ENCODE assay signal across 33 cellular contexts in genomic region chr1:152640351-152640750, GRCh38. TPM values are rescaled to one million over a fixed set of nuclear protein-coding genes. Genes with fewer than 3 reads are reported as not detected.
"Had no signal": no experiment of that assay in that cellular context is flagged by ENCODE, and none has a peak within 500 bp of the region (broad histone marks: within the 10 kb centered on the region; RNA-seq: fewer than 3 reads in every experiment).

No MANE protein-coding gene starts in this region.

- H3K9ac ChIP-seq: neural progenitor cell, parathyroid adenoma had no signal

- H3K4me2 ChIP-seq: neural progenitor cell had no signal

- H3K4me1 ChIP-seq: neural progenitor cell, parathyroid adenoma, psoas muscle, right lobe of liver, sigmoid colon, stomach, thyroid gland, tibial nerve, upper lobe of left lung, vagina had no signal

- H3K27me3 ChIP-seq: neural progenitor cell, ovary, right lobe of liver, sigmoid colon, thyroid gland, tibial nerve, upper lobe of left lung, vagina had no signal

- H3K79me2 ChIP-seq: parathyroid adenoma had no signal

- DNase-seq: natural killer cell; occipital lobe; ovary; posterior cingulate gyrus; psoas muscle; right cardiac atrium; right lobe of liver; sigmoid colon; small intestine; stimulated activated CD4-positive, alpha-beta T cell treated with anti-CD3 and anti-CD28 coated beads, Interleukin-15, amount 100 ng/mL, for 24 hours; stimulated activated CD4-positive, alpha-beta T cell treated with anti-CD3 and anti-CD28 coated beads, Interleukin-2, amount 100 ng/mL, for 24 hours; stimulated activated CD4-positive, alpha-beta T cell treated with anti-CD3 and anti-CD28 coated beads, Interleukin-2, amount 100 ng/mL, for 48 hours; stimulated activated CD4-positive, alpha-beta T cell treated with anti-CD3 and anti-CD28 coated beads, Interleukin-4, amount 100 ng/mL, for 24 hours; stimulated activated naive B cell treated with anti-CD40 and anti-IgM and Interleukin-4, amounts not matched to agents 10 μg/mL and 1 μg/mL and 100 μg/mL, for 72 hours; stimulated activated naive CD4-positive, alpha-beta T cell treated with Interleukin-2 at 50 U/mL for 16 hours; stomach; thyroid gland; trophoblast cell; upper lobe of left lung had no signal

- H3K9me3 ChIP-seq: ovary, psoas muscle, right lobe of liver, thoracic aorta, thyroid gland, vagina had no signal

- H2AFZ ChIP-seq: neural progenitor cell, parathyroid adenoma had no signal

- FAIRE-seq: small intestine, urothelium cell line had no signal

- H3K4me3 ChIP-seq: neural progenitor cell, ovary, psoas muscle, right lobe of liver, sigmoid colon, stomach, thoracic aorta, thyroid gland, tibial nerve, upper lobe of left lung, vagina had no signal

- H3K36me3 ChIP-seq: neural progenitor cell, ovary, right lobe of liver, sigmoid colon, stomach, thoracic aorta, thyroid gland, tibial nerve, upper lobe of left lung, vagina had no signal

- H3K27ac ChIP-seq: neural progenitor cell, ovary, parathyroid adenoma, psoas muscle, right lobe of liver, sigmoid colon, stomach, thoracic aorta, thyroid gland, tibial nerve, upper lobe of left lung, vagina had no signal

RNA-seq across cellular contexts. Expression of gene LCE3A, which starts 17.4 kb away (rescaled TPM):
- total RNA-seq: natural killer cell, occipital lobe, osteoblast, ovary, progenitor cell of endocrine pancreas, psoas muscle, renal cortical epithelial cell, right cardiac atrium, right lobe of liver, sigmoid colon, skeletal muscle tissue, stomach, subcutaneous adipose tissue, temporal lobe, thoracic aorta, thyroid gland, tibial nerve, upper lobe of left lung, ureter, vagina had no signal
- polyA plus RNA-seq: neural cell, ovary, psoas muscle, right cardiac atrium, sigmoid colon, small intestine, stomach had no signal

RNA-seq across cellular contexts. Expression of gene LCE2D, which starts 22.8 kb away (rescaled TPM):
- total RNA-seq: natural killer cell, occipital lobe, osteoblast, ovary, progenitor cell of endocrine pancreas, psoas muscle, renal cortical epithelial cell, right cardiac atrium, right lobe of liver, sigmoid colon, skeletal muscle tissue, stomach, subcutaneous adipose tissue, temporal lobe, thoracic aorta, thyroid gland, tibial nerve, upper lobe of left lung, ureter, vagina had no signal
- polyA plus RNA-seq: neural cell, ovary, psoas muscle, right cardiac atrium, sigmoid colon, small intestine, stomach had no signal

RNA-seq across cellular contexts. Expression of gene LCE3B, which starts 26.7 kb away (rescaled TPM):
- total RNA-seq: natural killer cell, occipital lobe, osteoblast, ovary, progenitor cell of endocrine pancreas, psoas muscle, renal cortical epithelial cell, right cardiac atrium, right lobe of liver, sigmoid colon, skeletal muscle tissue, stomach, subcutaneous adipose tissue, temporal lobe, thoracic aorta, thyroid gland, tibial nerve, upper lobe of left lung, ureter, vagina had no signal
- polyA plus RNA-seq: neural cell, ovary, psoas muscle, right cardiac atrium, sigmoid colon, small intestine, stomach had no signal

RNA-seq across cellular contexts. Expression of gene LCE2C, which starts 34.7 kb away (rescaled TPM):
- total RNA-seq: natural killer cell, occipital lobe, osteoblast, ovary, progenitor cell of endocrine pancreas, psoas muscle, renal cortical epithelial cell, right cardiac atrium, right lobe of liver, sigmoid colon, skeletal muscle tissue, stomach, subcutaneous adipose tissue, temporal lobe, tibial nerve, upper lobe of left lung, ureter, vagina had no signal
- polyA plus RNA-seq: neural cell, ovary, psoas muscle, right cardiac atrium, sigmoid colon, small intestine, stomach had no signal

RNA-seq across cellular contexts. Expression of gene LCE3C, which starts 40.3 kb away (rescaled TPM):
- total RNA-seq: natural killer cell, occipital lobe, osteoblast, ovary, progenitor cell of endocrine pancreas, psoas muscle, renal cortical epithelial cell, right cardiac atrium, right lobe of liver, sigmoid colon, skeletal muscle tissue, stomach, subcutaneous adipose tissue, temporal lobe, thoracic aorta, thyroid gland, tibial nerve, upper lobe of left lung, ureter, vagina had no signal
- polyA plus RNA-seq: neural cell, ovary, psoas muscle, right cardiac atrium, sigmoid colon, small intestine, stomach had no signal
